In genomic region chr6:137823826-137824501, GRCh38 we compare ENCODE assay signal across 8 cellular contexts. TPM values are rescaled to one million over a fixed set of nuclear protein-coding genes. Genes with fewer than 3 reads are reported as not detected.
A peak's percentile ranks its signal among the peaks of the same experiment; 100 is the strongest.
DNase-seq lines count a peak whose midpoint lies in the region; ATAC-seq, FAIRE-seq and TF ChIP-seq lines count a peak whose summit lies in the region.

No MANE protein-coding gene starts in this region.

- POLR2A ChIA-PET in CD4-positive, alpha-beta T cell (lab: Charles Lee) = interaction anchor here (0.6 to 7.0 kb wide), 15 partner anchors 9 to 1550 kb away, joined by 3 to 131 read pairs (median 4); partner anchors contain the start of genes CITED2 and TNFAIP3

- intact Hi-C loops in CD4-positive, alpha-beta T cell (cut with DNase I, micrococcal nuclease) = loop anchor here (1.0 to 5.0 kb wide), 6 partner anchors 24 to 633 kb away; partner anchors contain the start of gene TNFAIP3 (in 1 of the 2)
- intact Hi-C loops in kidney (cut with DNase I) = no loop called here

- peak; percentile 71 for ATAC-seq in CD4-positive, alpha-beta T cell (ENCODE audit: poor library complexity)
- no peak for ATAC-seq in HG03565 (IDR thresholded peaks at IDR 0.05; ENCODE audit: unreplicated experiment)

- H3K36me3 Mint-ChIP-seq in CD4-positive, alpha-beta T cell (ENCODE audit: low read depth) = peaks cover 7% of the 10 kb centered on the region

- peak overlapping the region; percentile 93 for H3K27ac ChIP-seq in CD4-positive, alpha-beta T cell (ENCODE audit: low read depth, low read length)
- no peak overlapping the region for H3K27ac ChIP-seq in kidney (ENCODE audit: low read depth in 2 of 2, low read length in 2 of 2)

- DNase-seq in CD4-positive, alpha-beta T cell = peak; percentile 43 to 97 (median 72)
- DNase-seq in NCI-H345 treated with DMSO at 0.1 percent for 48 hours (lab: John Stamatoyannopoulos, UW; ENCODE audit: unreplicated experiment) (peak; percentile 19), fibroblast of pulmonary artery (ENCODE audit: low read depth) (peak; percentile 96), retina (peak; percentile 70), NCI-H2227 treated with DMSO at 0.1 percent for 48 hours (lab: John Stamatoyannopoulos, UW) (no peak), kidney (no peak)
- DNase-seq in activated T-cell treated with anti-CD3 and anti-CD28 coated beads, Interleukin-2, amount 50 U/mL, for 1 hour = peak; percentile 81

- no peaks in the 10 kb centered on the region for H3K4me1 ChIP-seq in kidney (ENCODE audit: control insufficient read depth in 1 of 2, insufficient read depth in 1 of 2, low read depth in 1 of 2, low read length in 2 of 2)

- H3K27me3 Mint-ChIP-seq in CD4-positive, alpha-beta T cell = no peaks in the 10 kb centered on the region

- no peaks in the 10 kb centered on the region for H3K9me3 ChIP-seq in CD4-positive, alpha-beta T cell (ENCODE audit: control insufficient read depth, low read length)
- H3K9me3 ChIP-seq in kidney (ENCODE audit: control insufficient read depth in 1 of 2, low read length in 2 of 2) = no peaks in the 10 kb centered on the region

- no peak overlapping the region for H3K4me3 ChIP-seq in fibroblast of pulmonary artery (replicated peaks; ENCODE audit: low read depth, low read length)
- H3K4me3 ChIP-seq in kidney (ENCODE audit: low read length in 2 of 2) = no peak overlapping the region

- CTCF ChIA-PET in CD4-positive, alpha-beta T cell (lab: Charles Lee) = interaction anchor here (0.9 to 3.5 kb wide), 10 partner anchors 13 to 121 kb away, joined by 3 to 48 read pairs (median 5); partner anchors contain the start of gene TNFAIP3

- peak overlapping the region; percentile 69 for H3K4me3 Mint-ChIP-seq in CD4-positive, alpha-beta T cell

- FAIRE-seq in kidney (lab: Jason Lieb, UNC) = no peak

- H3K9ac ChIP-seq in kidney (ENCODE audit: low read length in 2 of 2) = no peak overlapping the region

- no peaks in the 10 kb centered on the region for H3K36me3 ChIP-seq in kidney (ENCODE audit: control insufficient read depth in 1 of 2, insufficient read depth in 2 of 2, low read length in 2 of 2)

- peaks cover 70% of the 10 kb centered on the region for H3K4me1 Mint-ChIP-seq in CD4-positive, alpha-beta T cell (ENCODE audit: low read depth)

- peak overlapping the region; percentile 96 for H3K27ac Mint-ChIP-seq in CD4-positive, alpha-beta T cell

- no peak for TF ChIP-seq CTCF in CD4-positive, alpha-beta T cell (IDR thresholded peaks at IDR 0.05)
- TF ChIP-seq CTCF in fibroblast of pulmonary artery (IDR thresholded peaks at IDR 0.05; ENCODE audit: low read length, missing control alignments) = no peak
- no peak for TF ChIP-seq CTCF in kidney (IDR thresholded peaks at IDR 0.05; ENCODE audit: borderline replicate concordance, extremely low read depth, insufficient read depth)

- H3K27me3 ChIP-seq in CD4-positive, alpha-beta T cell (ENCODE audit: control insufficient read depth, insufficient read depth, low read length) = no peaks in the 10 kb centered on the region

- H3K9me3 Mint-ChIP-seq in CD4-positive, alpha-beta T cell = peaks cover 2% of the 10 kb centered on the region

RNA-seq across cellular contexts. Expression of gene TNFAIP3, which starts 43.1 kb away (rescaled TPM):
- 1,000 to 10,000 TPM; 3,816 to 3,885 TPM for total RNA-seq in CD4-positive, alpha-beta T cell
- total RNA-seq in kidney = 52.6 TPM
- polyA plus RNA-seq in kidney (ENCODE audit: insufficient read depth, low read depth, low replicate concordance) = 2.8 TPM

Comparison
In these comparisons a context has a peak if more than half of its experiments do, and no peak if none do; other contexts are left out.
1. DNase-seq: peak in CD4-positive, alpha-beta T cell (10 of 10), NCI-H345 treated with DMSO at 0.1 percent for 48 hours (single experiment), activated T-cell treated with anti-CD3 and anti-CD28 coated beads, Interleukin-2, amount 50 U/mL, for 1 hour (single experiment), fibroblast of pulmonary artery (single experiment) and retina (single experiment); none in NCI-H2227 treated with DMSO at 0.1 percent for 48 hours (single experiment) and kidney (single experiment).
2. RNA of gene TNFAIP3, which starts 43.1 kb away (total RNA-seq): 3,816 to 3,885 TPM in CD4-positive, alpha-beta T cell; 52.6 TPM in kidney (single experiment); every median in the first group is over 10 times any median in the second.